18 cellular contexts compared by ENCODE assay signal in the genomic region with DNA sequence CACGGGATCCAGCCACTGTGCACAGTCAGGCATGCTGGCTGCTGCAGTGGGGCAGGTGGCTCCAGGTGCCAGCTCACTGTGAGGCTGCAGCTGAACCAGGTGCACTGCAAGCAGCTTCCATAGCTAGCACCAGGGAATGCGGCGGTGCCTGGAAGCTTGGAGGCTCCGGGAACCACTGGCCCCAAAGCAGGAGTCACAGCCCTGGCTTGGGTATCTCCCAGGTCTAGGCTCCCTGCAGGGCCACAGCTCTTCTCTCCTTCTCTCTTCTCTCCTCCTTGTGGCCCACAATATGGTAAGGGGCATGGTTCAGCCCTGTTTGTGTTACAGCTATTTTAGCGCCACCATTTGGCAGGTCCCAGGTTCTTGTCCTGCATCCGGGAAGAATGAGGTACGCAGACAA.
"Had no signal": no experiment of that assay in that cellular context is flagged by ENCODE, and none has a peak within 500 bp of the region (broad histone marks: within the 10 kb centered on the region; RNA-seq: fewer than 3 reads in every experiment).

No MANE protein-coding gene starts in this region.

- H3K27ac ChIP-seq: ascending aorta, ovary, sigmoid colon had no signal

- FAIRE-seq: bronchial epithelial cell, frontal cortex, TTC549 had no signal

- H3K4me1 ChIP-seq: ascending aorta, sigmoid colon had no signal

- DNase-seq: activated naive CD4-positive, alpha-beta T cell treated with anti-CD3 and anti-CD28 coated beads for 36 hours; activated T-cell treated with anti-CD3 and anti-CD28 coated beads, Interleukin-2, amount 50 U/mL, for 1 hour; effector memory CD4-positive, alpha-beta T cell; head of caudate nucleus; left cardiac atrium; midbrain; ovary; sigmoid colon; stimulated activated CD4-positive, alpha-beta T cell treated with anti-CD3 and anti-CD28 coated beads, Interleukin-1b, Interleukin-23, amount 100 ng/mL, for 48 hours; stimulated activated naive CD8-positive, alpha-beta T cell treated with anti-CD3 and anti-CD28 coated beads, Interleukin-15, amount 100 ng/mL, for 72 hours had no signal

- ATAC-seq: activated CD4-positive, CD25-positive, alpha-beta regulatory T cell treated with anti-CD3 and anti-CD28 coated beads, Interleukin-2, amount 50 U/mL, for 24 hours; stimulated activated naive CD8-positive, alpha-beta T cell treated with anti-CD3 and anti-CD28 coated beads, Interleukin-15, amount 100 ng/mL, for 72 hours had no signal

- H3K36me3 ChIP-seq: ascending aorta, ovary, sigmoid colon had no signal

- H3K4me1 Mint-ChIP-seq: stimulated activated naive CD8-positive, alpha-beta T cell treated with anti-CD3 and anti-CD28 coated beads, Interleukin-15, amount 100 ng/mL, for 72 hours had no signal

- H3K4me3 Mint-ChIP-seq: activated naive CD4-positive, alpha-beta T cell treated with anti-CD3 and anti-CD28 coated beads for 36 hours; dendritic cell treated with granulocyte-macrophage colony-stimulating factor and Interleukin-4, amounts not matched to agents 40 ng/mL and 50 ng/mL, for 4 days; stimulated activated naive CD8-positive, alpha-beta T cell treated with anti-CD3 and anti-CD28 coated beads, Interleukin-15, amount 100 ng/mL, for 72 hours had no signal

- H3K4me3 ChIP-seq: ascending aorta, lung, ovary, sigmoid colon had no signal

- H3K27me3 Mint-ChIP-seq: dendritic cell treated with granulocyte-macrophage colony-stimulating factor and Interleukin-4, amounts not matched to agents 40 ng/mL and 50 ng/mL, for 4 days; stimulated activated naive CD8-positive, alpha-beta T cell treated with anti-CD3 and anti-CD28 coated beads, Interleukin-15, amount 100 ng/mL, for 72 hours had no signal

- H3K27me3 ChIP-seq: ascending aorta, ovary, sigmoid colon had no signal

- H3K27ac Mint-ChIP-seq: activated naive CD4-positive, alpha-beta T cell treated with anti-CD3 and anti-CD28 coated beads for 36 hours; activated T-helper 2 cell treated with anti-CD3 and anti-CD28 coated beads, Interferon-gamma antibody, Interleukin-2, Interleukin-4, amounts not matched to agents 10 μg/mL and 5 μg/mL and 100 μg/mL, durations not matched to agents 14 hours and 24 hours and 36 hours; dendritic cell treated with granulocyte-macrophage colony-stimulating factor and Interleukin-4, amounts not matched to agents 40 ng/mL and 50 ng/mL, for 4 days; stimulated activated naive CD8-positive, alpha-beta T cell treated with anti-CD3 and anti-CD28 coated beads, Interleukin-15, amount 100 ng/mL, for 72 hours had no signal

- H3K9me3 ChIP-seq: ascending aorta, ovary had no signal
